ENCODE assay signal across 17 cellular contexts in the genomic region with DNA sequence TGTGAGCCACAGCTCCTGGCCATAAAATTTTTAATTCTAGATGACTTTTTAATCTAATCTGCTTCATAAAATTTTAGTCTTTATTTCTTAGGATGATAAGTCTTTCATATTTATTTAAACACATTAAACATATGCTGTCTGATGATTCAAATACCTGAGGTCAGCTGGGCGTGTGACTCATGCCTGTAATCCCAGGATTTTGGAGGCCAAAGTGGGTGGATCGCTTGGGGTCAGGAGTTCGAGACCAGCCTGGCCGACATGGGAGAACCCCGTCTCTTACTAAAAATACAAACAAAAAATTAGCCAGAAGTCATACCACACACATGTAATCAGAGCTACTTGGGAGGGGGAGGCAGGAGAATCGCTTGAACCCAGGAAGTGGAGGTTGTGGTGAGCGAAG. TPM values are rescaled to one million over a fixed set of nuclear protein-coding genes. Genes with fewer than 3 reads are reported as not detected.
DNase-seq lines count a peak whose midpoint lies in the region; ATAC-seq and TF ChIP-seq lines count a peak whose summit lies in the region.
"Had no signal": no experiment of that assay in that cellular context is flagged by ENCODE, and none has a peak within 500 bp of the region (broad histone marks: within the 10 kb centered on the region; RNA-seq: fewer than 3 reads in every experiment).

No MANE protein-coding gene starts in this region.

- no peaks in the 10 kb centered on the region for H3K27me3 ChIP-seq in brain microvascular endothelial cell (replicated peaks)

- in situ Hi-C loops in brain microvascular endothelial cell (cut with HindIII; ENCODE audit: low pct_ligation_motif_present, low sequenced_read_pairs) = no loop called here

- H3K4me3 Mint-ChIP-seq in activated T-cell treated with anti-CD3 and anti-CD28 coated beads, Interleukin-2, amount 50 U/mL, for 4 hours = no peak overlapping the region
- H3K4me3 Mint-ChIP-seq: brain; CD4-positive, alpha-beta T cell had no signal

- DNase-seq in Daoy (ENCODE audit: low read depth) (peak; percentile 71), HT1080 (ENCODE audit: low read depth) (peak; percentile 39), brain microvascular endothelial cell (peak; percentile 45), kidney tubule cell (ENCODE audit: low spot score) (peak; percentile 44), superior temporal gyrus (ENCODE audit: extremely low spot score) (no peak), T-helper 1 cell (no peak)
- DNase-seq in activated T-cell treated with anti-CD3 and anti-CD28 coated beads, Interleukin-2, amount 50 U/mL, for 4 hours = no peak
- DNase-seq: CD4-positive, alpha-beta T cell; dermis blood vessel endothelial cell; left ventricle myocardium superior; NCI-H1436 treated with DMSO at 0.1 percent for 48 hours; NCI-H82; OCI-M1; retina had no signal

- ATAC-seq in activated T-cell treated with anti-CD3 and anti-CD28 coated beads, Interleukin-2, amount 50 U/mL, for 4 hours = no peak
- no peak for ATAC-seq in GM21619 (IDR thresholded peaks at IDR 0.05; ENCODE audit: unreplicated experiment)
- ATAC-seq: activated naive CD4-positive, alpha-beta T cell treated with anti-CD3 and anti-CD28 coated beads, Interleukin-2, amount 50 U/mL, for 72 hours; left ventricle myocardium superior had no signal

- H3K36me3 ChIP-seq in brain microvascular endothelial cell (replicated peaks) = no peaks in the 10 kb centered on the region

- no peaks in the 10 kb centered on the region for H3K9me3 Mint-ChIP-seq in activated T-cell treated with anti-CD3 and anti-CD28 coated beads, Interleukin-2, amount 50 U/mL, for 4 hours

- H3K36me3 Mint-ChIP-seq in activated T-cell treated with anti-CD3 and anti-CD28 coated beads, Interleukin-2, amount 50 U/mL, for 4 hours (ENCODE audit: insufficient read depth) = no peaks in the 10 kb centered on the region
- H3K36me3 Mint-ChIP-seq: activated naive CD4-positive, alpha-beta T cell treated with anti-CD3 and anti-CD28 coated beads, Interleukin-2, amount 50 U/mL, for 72 hours; brain had no signal

- H3K27me3 Mint-ChIP-seq in activated T-cell treated with anti-CD3 and anti-CD28 coated beads, Interleukin-2, amount 50 U/mL, for 4 hours (ENCODE audit: low read depth) = no peaks in the 10 kb centered on the region
- H3K27me3 Mint-ChIP-seq: CD4-positive, alpha-beta T cell had no signal

- H3K4me3 ChIP-seq in brain microvascular endothelial cell (ENCODE audit: low read depth, low read length) = no peak overlapping the region

- TF ChIP-seq CTCF in brain microvascular endothelial cell (IDR thresholded peaks at IDR 0.05; ENCODE audit: low read depth, low read length, missing control alignments) = no peak

- no peak overlapping the region for H3K27ac ChIP-seq in brain microvascular endothelial cell

- H3K4me1 Mint-ChIP-seq in activated T-cell treated with anti-CD3 and anti-CD28 coated beads, Interleukin-2, amount 50 U/mL, for 4 hours (ENCODE audit: low read depth) = no peaks in the 10 kb centered on the region
- H3K4me1 Mint-ChIP-seq: brain had no signal

RNA-seq across cellular contexts. Expression of a gene that starts 53.1 kb away (rescaled TPM):
- total RNA-seq in Daoy (2014; rRNA removed; shearing (Covaris generic)) = 7.9 and 12.5 TPM in 2 replicates
- 0.13 and 0.77 TPM in 2 replicates for total RNA-seq in HT1080 (2014; rRNA removed; shearing (Covaris generic))
- polyA plus RNA-seq in HT1080 (2015; cell fraction: cytosol; rRNA removed) = 1.4 and 1.7 TPM in 2 replicates
- polyA plus RNA-seq in HT1080 (2015; cell fraction: nucleus; rRNA removed) = 0.83 and 2.1 TPM in 2 replicates
- total RNA-seq in activated T-cell treated with anti-CD3 and anti-CD28 coated beads, Interleukin-2, amount 50 U/mL, for 4 hours = not detected
- total RNA-seq: activated naive CD4-positive, alpha-beta T cell treated with anti-CD3 and anti-CD28 coated beads, Interleukin-2, amount 50 U/mL, for 72 hours had no signal

RNA-seq across cellular contexts. Expression of a gene that starts 59.1 kb away (rescaled TPM):
- total RNA-seq in Daoy (2014; rRNA removed; shearing (Covaris generic)) = 16.1 and 16.4 TPM in 2 replicates
- total RNA-seq in HT1080 (2014; rRNA removed; shearing (Covaris generic)) = 8.2 and 8.4 TPM in 2 replicates
- 14.3 and 18.6 TPM in 2 replicates for polyA plus RNA-seq in HT1080 (2015; cell fraction: cytosol; rRNA removed)
- 17.6 and 18.1 TPM in 2 replicates for polyA plus RNA-seq in HT1080 (2015; cell fraction: nucleus; rRNA removed)
- not detected for total RNA-seq in activated T-cell treated with anti-CD3 and anti-CD28 coated beads, Interleukin-2, amount 50 U/mL, for 4 hours
- total RNA-seq: activated naive CD4-positive, alpha-beta T cell treated with anti-CD3 and anti-CD28 coated beads, Interleukin-2, amount 50 U/mL, for 72 hours; CD4-positive, alpha-beta T cell had no signal

Comparison
In these comparisons a context has a peak if more than half of its experiments do, and no peak if none do; other contexts are left out.
1. DNase-seq: peak in Daoy (single experiment), HT1080 (single experiment), brain microvascular endothelial cell (single experiment) and kidney tubule cell (single experiment); none in activated T-cell treated with anti-CD3 and anti-CD28 coated beads, Interleukin-2, amount 50 U/mL, for 4 hours (single experiment), superior temporal gyrus (single experiment) and T-helper 1 cell (0 of 5).